In genomic region chr6:134727068-134727467, GRCh38 we compare ENCODE assay signal across 26 cellular contexts.
"Had no signal": no experiment of that assay in that cellular context is flagged by ENCODE, and none has a peak within 500 bp of the region (broad histone marks: within the 10 kb centered on the region; RNA-seq: fewer than 3 reads in every experiment).

No MANE protein-coding gene starts in this region.

- ATAC-seq: left cardiac atrium; left lobe of liver; left ventricle myocardium superior; lower lobe of right lung; naive thymus-derived CD8-positive, alpha-beta T cell; pancreas; right cardiac atrium; stimulated activated effector memory CD8-positive, alpha-beta T cell treated with anti-CD3 and anti-CD28 coated beads, Interleukin-12 subunit alpha, Interleukin-12 subunit beta, amount 100 ng/mL, for 72 hours; upper lobe of right lung had no signal

- H3K4me1 ChIP-seq: prostate gland, uterus had no signal

- H3K27me3 ChIP-seq: pancreas, sigmoid colon, spleen, suprapubic skin, tibial artery, upper lobe of right lung, uterus had no signal

- H3K9me3 ChIP-seq: lower lobe of right lung, pancreas, prostate gland, sigmoid colon, spleen, suprapubic skin, thoracic aorta, tibial artery, upper lobe of right lung, uterus had no signal

- H3K4me3 ChIP-seq: lower lobe of right lung, pancreas, prostate gland, sigmoid colon, spleen, suprapubic skin, thoracic aorta, tibial artery, upper lobe of right lung, uterus had no signal

- H3K36me3 ChIP-seq: lower lobe of right lung, pancreas, prostate gland, sigmoid colon, spleen, suprapubic skin, thoracic aorta, tibial artery, upper lobe of right lung, uterus had no signal

- H3K27ac ChIP-seq: lower lobe of right lung, pancreas, prostate gland, sigmoid colon, spleen, suprapubic skin, thoracic aorta, tibial artery, upper lobe of right lung, uterus had no signal

- DNase-seq: kidney glomerular epithelial cell; left cardiac atrium; left ventricle myocardium superior; lower lobe of right lung; mammary epithelial cell; mesenchymal stem cell; naive thymus-derived CD8-positive, alpha-beta T cell; nucleus accumbens; pancreas; posterior cingulate gyrus; retina; right cardiac atrium; sigmoid colon; small intestine; spleen; stimulated activated CD4-positive, alpha-beta T cell treated with anti-CD3 and anti-CD28 coated beads, Interleukin-4, amount 100 ng/mL, for 24 hours; stimulated activated naive CD4-positive, alpha-beta T cell; tibial artery; trophoblast cell; upper lobe of right lung; uterus had no signal
